In genomic region chr18:3321133-3321812, GRCh38 we compare ENCODE assay signal across 10 cellular contexts. TPM values are rescaled to one million over a fixed set of nuclear protein-coding genes. Genes with fewer than 3 reads are reported as not detected.
DNase-seq lines count a peak whose midpoint lies in the region; ATAC-seq, FAIRE-seq and TF ChIP-seq lines count a peak whose summit lies in the region.
"Had no signal": no experiment of that assay in that cellular context is flagged by ENCODE, and none has a peak within 500 bp of the region (broad histone marks: within the 10 kb centered on the region; RNA-seq: fewer than 3 reads in every experiment).

No MANE protein-coding gene starts in this region.

- H3K36me3 ChIP-seq in fibroblast of lung (ENCODE audit: control insufficient read depth, insufficient read depth, low read length) = no peaks in the 10 kb centered on the region

- intact Hi-C loops in sciatic nerve (cut with DNase I) = no loop called here

- no peak overlapping the region for H2AFZ ChIP-seq in fibroblast of lung (ENCODE audit: low read length)

- H3K4me2 ChIP-seq in fibroblast of lung (ENCODE audit: extremely low read depth, insufficient read depth, low read length) = no peak overlapping the region

- H3K79me2 ChIP-seq in fibroblast of lung (ENCODE audit: control insufficient read depth, insufficient read depth, low read length) = no peaks in the 10 kb centered on the region

- H3K9ac ChIP-seq in fibroblast of lung (ENCODE audit: insufficient read depth, low read length) = no peak overlapping the region

- no peak overlapping the region for H3K4me3 ChIP-seq in fibroblast of lung (replicated peaks in 1 of 4; ENCODE audit: control extremely low read depth in 1 of 4, insufficient read depth in 1 of 4, low read depth in 3 of 4, low read length in 4 of 4)

- no peaks in the 10 kb centered on the region for H3K4me1 ChIP-seq in fibroblast of lung (ENCODE audit: control insufficient read depth, extremely low read depth, insufficient read depth, low read length)

- no peak for ATAC-seq in sciatic nerve

- no peaks in the 10 kb centered on the region for H3K27me3 ChIP-seq in fibroblast of lung (ENCODE audit: control insufficient read depth, insufficient read depth, low read length)

- peak; percentile 33 for DNase-seq in stimulated activated CD4-positive, alpha-beta T cell treated with anti-CD3 and anti-CD28 coated beads, Interleukin-1b, Interleukin-23, amount 100 ng/mL, for 48 hours
- no peak for DNase-seq in stimulated activated CD4-positive, alpha-beta T cell treated with anti-CD3 and anti-CD28 coated beads, Interleukin-2, amount 100 ng/mL, for 48 hours
- DNase-seq in RCC 7860 (ENCODE audit: low spot score) (peak; percentile 78), fibroblast of lung (ENCODE audit: low read depth in 2 of 2) (peak; percentile 96 to 97), urothelium cell line (ENCODE audit: low spot score) (peak; percentile 97), OCI-M2 (lab: John Stamatoyannopoulos, UW; ENCODE audit: unreplicated experiment) (no peak), SKM-1 (lab: John Stamatoyannopoulos, UW; ENCODE audit: unreplicated experiment) (no peak), sciatic nerve (ENCODE audit: low spot score) (no peak)
- DNase-seq: CD4-positive, alpha-beta T cell had no signal

- TF ChIP-seq CTCF in fibroblast of lung (conservative IDR thresholded peaks at IDR 0.05 in 1 of 2, IDR thresholded peaks at IDR 0.05 in 1 of 2; ENCODE audit: low read depth in 1 of 2, low read length in 2 of 2) = no peak

- peak; percentile 95 for FAIRE-seq in RCC 7860 (lab: Jason Lieb, UNC)
- peak; percentile 100 for FAIRE-seq in urothelium cell line (lab: Jason Lieb, UNC)
- FAIRE-seq: colon had no signal

- no peak overlapping the region for H3K27ac ChIP-seq in fibroblast of lung (ENCODE audit: insufficient read depth, low read length)

- no peaks in the 10 kb centered on the region for H4K20me1 ChIP-seq in fibroblast of lung (ENCODE audit: control insufficient read depth, extremely low read depth, insufficient read depth, low read length)

- H3K9me3 ChIP-seq in fibroblast of lung (ENCODE audit: control insufficient read depth, insufficient read depth, low read depth, low read length) = no peaks in the 10 kb centered on the region

RNA-seq across cellular contexts. Expression of gene MYL12B, which starts 59.3 kb away (rescaled TPM):
- total RNA-seq in fibroblast of lung (259 and 473 TPM in 2 replicates), sciatic nerve (275 TPM)
- polyA plus RNA-seq in fibroblast of lung = 874 and 1,122 TPM in 2 replicates
- polyA plus RNA-seq in fibroblast of lung (2012) = 666 and 755 TPM in 2 replicates
- polyA minus RNA-seq in fibroblast of lung (ENCODE audit: low replicate concordance) = 118 and 227 TPM in 2 replicates

Comparison
In these comparisons a context has a peak if more than half of its experiments do, and no peak if none do; other contexts are left out.
1. DNase-seq: peak in stimulated activated CD4-positive, alpha-beta T cell treated with anti-CD3 and anti-CD28 coated beads, Interleukin-1b, Interleukin-23, amount 100 ng/mL, for 48 hours (single experiment), RCC 7860 (single experiment), fibroblast of lung (2 of 2) and urothelium cell line (single experiment); none in stimulated activated CD4-positive, alpha-beta T cell treated with anti-CD3 and anti-CD28 coated beads, Interleukin-2, amount 100 ng/mL, for 48 hours (0 of 2), OCI-M2 (single experiment), SKM-1 (single experiment) and sciatic nerve (single experiment).